23 cellular contexts compared by ENCODE assay signal in genomic region chr7:127793582-127793981, GRCh38.
A peak's percentile ranks its signal among the peaks of the same experiment; 100 is the strongest.
DNase-seq lines count a peak whose midpoint lies in the region; ATAC-seq and TF ChIP-seq lines count a peak whose summit lies in the region.
"Had no signal": no experiment of that assay in that cellular context is flagged by ENCODE, and none has a peak within 500 bp of the region (broad histone marks: within the 10 kb centered on the region; RNA-seq: fewer than 3 reads in every experiment).

No MANE protein-coding gene starts in this region.

- no peak overlapping the region for H3K4me3 ChIP-seq in dorsolateral prefrontal cortex
- H3K4me3 ChIP-seq: ascending aorta had no signal

- no peak for DNase-seq in dorsolateral prefrontal cortex
- no peak for DNase-seq in activated T-helper 1 cell treated with anti-CD3 and anti-CD28 coated beads, Interleukin-12 subunit alpha, Interleukin-12 subunit beta, Interleukin-2, Interleukin-4 antibody, amounts not matched to agents 30 ng/mL and 10 ng/mL and 1 ng/mL, durations not matched to agents 14 hours and 24 hours and 36 hours (ENCODE audit: low spot score)
- no peak for DNase-seq in stimulated activated CD4-positive, alpha-beta T cell treated with anti-CD3 and anti-CD28 coated beads, Interleukin-15, amount 100 ng/mL, for 24 hours
- DNase-seq: activated CD4-positive, alpha-beta T cell treated with anti-CD3 and anti-CD28 coated beads for 48 hours; activated T-cell treated with anti-CD3 and anti-CD28 coated beads, Interleukin-2, amount 50 U/mL, for 72 hours; AML-193; central memory CD4-positive, alpha-beta T cell; dermis blood vessel endothelial cell; DMS79; H9; NCI-H1092; NCI-H345; stimulated activated CD4-positive, alpha-beta T cell treated with anti-CD3 and anti-CD28 coated beads, Interleukin-2, amount 100 ng/mL, for 48 hours; stimulated activated naive CD8-positive, alpha-beta T cell treated with anti-CD3 and anti-CD28 coated beads, Interleukin-15, Interleukin-2, amounts not matched to agents 100 U/mL and 50 U/mL, for 24 hours had no signal

- TF ChIP-seq CTCF in dorsolateral prefrontal cortex (IDR thresholded peaks at IDR 0.05 in 54 of 56, conservative IDR thresholded peaks at IDR 0.05 in 2 of 56; ENCODE audit: low read depth in 1 of 56, partially characterized antibody in 56 of 56) = no peak

- intact Hi-C loops in dorsolateral prefrontal cortex (cut with DNase I) = loop anchor here (10.0 kb wide), 3 partner anchors 79 to 241 kb away; partner anchors contain the start of gene LRRC4 (in 1 of the 2)
- intact Hi-C loops in activated T-helper 1 cell treated with anti-CD3 and anti-CD28 coated beads, Interleukin-12 subunit alpha, Interleukin-12 subunit beta, Interleukin-2, Interleukin-4 antibody, amounts not matched to agents 30 ng/mL and 10 ng/mL and 1 ng/mL, durations not matched to agents 14 hours and 24 hours and 36 hours (cut with micrococcal nuclease) = loop anchor here (2.0 kb wide), 1 partner anchor 85 kb away; no protein-coding TSS in a partner anchor

- peaks cover 17% of the 10 kb centered on the region for H3K36me3 Mint-ChIP-seq in stimulated activated memory B cell treated with anti-CD40 and anti-IgM and Interleukin-4, amounts not matched to agents 10 μg/mL and 1 μg/mL and 100 μg/mL, for 72 hours
- peaks cover 3% of the 10 kb centered on the region for H3K36me3 Mint-ChIP-seq in activated T-helper 1 cell treated with anti-CD3 and anti-CD28 coated beads, Interleukin-12 subunit alpha, Interleukin-12 subunit beta, Interleukin-2, Interleukin-4 antibody, amounts not matched to agents 30 ng/mL and 10 ng/mL and 1 ng/mL, durations not matched to agents 14 hours and 24 hours and 36 hours (ENCODE audit: low read depth)

- H3K9me3 Mint-ChIP-seq in stimulated activated memory B cell treated with anti-CD40 and anti-IgM and Interleukin-4, amounts not matched to agents 10 μg/mL and 1 μg/mL and 100 μg/mL, for 72 hours = no peaks in the 10 kb centered on the region
- H3K9me3 Mint-ChIP-seq in activated T-helper 1 cell treated with anti-CD3 and anti-CD28 coated beads, Interleukin-12 subunit alpha, Interleukin-12 subunit beta, Interleukin-2, Interleukin-4 antibody, amounts not matched to agents 30 ng/mL and 10 ng/mL and 1 ng/mL, durations not matched to agents 14 hours and 24 hours and 36 hours = no peaks in the 10 kb centered on the region
- H3K9me3 Mint-ChIP-seq: activated naive CD4-positive, alpha-beta T cell treated with anti-CD3 and anti-CD28 coated beads, Interleukin-2, amount 50 U/mL, for 24 hours; activated T-cell treated with anti-CD3 and anti-CD28 coated beads, Interleukin-2, amount 50 U/mL, for 72 hours; H9; neural crest cell; T-cell had no signal

- peak overlapping the region in 31 of 59 donors; percentile 5 to 76 (median 54) for H3K27ac ChIP-seq in dorsolateral prefrontal cortex
- H3K27ac ChIP-seq: ascending aorta had no signal

- peak; percentile 62 for ATAC-seq in GM19397 (IDR thresholded peaks at IDR 0.05; ENCODE audit: unreplicated experiment)
- ATAC-seq in HG02981 (IDR thresholded peaks at IDR 0.05; ENCODE audit: unreplicated experiment) = peak; percentile 72
- peak; percentile 86 for ATAC-seq in stimulated activated memory B cell treated with anti-CD40 and anti-IgM and Interleukin-4, amounts not matched to agents 10 μg/mL and 1 μg/mL and 100 μg/mL, for 72 hours
- ATAC-seq in GM18861 (IDR thresholded peaks at IDR 0.05; ENCODE audit: unreplicated experiment) = no peak
- ATAC-seq: activated T-cell treated with anti-CD3 and anti-CD28 coated beads, Interleukin-2, amount 50 U/mL, for 72 hours; stimulated activated naive CD8-positive, alpha-beta T cell treated with anti-CD3 and anti-CD28 coated beads, Interleukin-15, Interleukin-2, amounts not matched to agents 100 U/mL and 50 U/mL, for 24 hours; T-cell had no signal

- no peak overlapping the region for H3K4me3 Mint-ChIP-seq in stimulated activated memory B cell treated with anti-CD40 and anti-IgM and Interleukin-4, amounts not matched to agents 10 μg/mL and 1 μg/mL and 100 μg/mL, for 72 hours
- no peak overlapping the region for H3K4me3 Mint-ChIP-seq in activated T-helper 1 cell treated with anti-CD3 and anti-CD28 coated beads, Interleukin-12 subunit alpha, Interleukin-12 subunit beta, Interleukin-2, Interleukin-4 antibody, amounts not matched to agents 30 ng/mL and 10 ng/mL and 1 ng/mL, durations not matched to agents 14 hours and 24 hours and 36 hours
- H3K4me3 Mint-ChIP-seq: activated naive CD4-positive, alpha-beta T cell treated with anti-CD3 and anti-CD28 coated beads, Interleukin-2, amount 50 U/mL, for 24 hours; activated T-cell treated with anti-CD3 and anti-CD28 coated beads, Interleukin-2, amount 50 U/mL, for 72 hours; H9; neural crest cell; T-cell had no signal

- H3K4me1 Mint-ChIP-seq in stimulated activated memory B cell treated with anti-CD40 and anti-IgM and Interleukin-4, amounts not matched to agents 10 μg/mL and 1 μg/mL and 100 μg/mL, for 72 hours = peaks cover 47% of the 10 kb centered on the region
- H3K4me1 Mint-ChIP-seq in activated T-helper 1 cell treated with anti-CD3 and anti-CD28 coated beads, Interleukin-12 subunit alpha, Interleukin-12 subunit beta, Interleukin-2, Interleukin-4 antibody, amounts not matched to agents 30 ng/mL and 10 ng/mL and 1 ng/mL, durations not matched to agents 14 hours and 24 hours and 36 hours (ENCODE audit: low read depth) = peaks cover 23% of the 10 kb centered on the region

- H3K27ac Mint-ChIP-seq in stimulated activated memory B cell treated with anti-CD40 and anti-IgM and Interleukin-4, amounts not matched to agents 10 μg/mL and 1 μg/mL and 100 μg/mL, for 72 hours = peak overlapping the region; percentile 2
- H3K27ac Mint-ChIP-seq in activated T-helper 1 cell treated with anti-CD3 and anti-CD28 coated beads, Interleukin-12 subunit alpha, Interleukin-12 subunit beta, Interleukin-2, Interleukin-4 antibody, amounts not matched to agents 30 ng/mL and 10 ng/mL and 1 ng/mL, durations not matched to agents 14 hours and 24 hours and 36 hours = no peak overlapping the region
- H3K27ac Mint-ChIP-seq: activated naive CD4-positive, alpha-beta T cell treated with anti-CD3 and anti-CD28 coated beads, Interleukin-2, amount 50 U/mL, for 24 hours; activated T-cell treated with anti-CD3 and anti-CD28 coated beads, Interleukin-2, amount 50 U/mL, for 72 hours; H9; progenitor cell of endocrine pancreas; T-cell had no signal

- H3K27me3 ChIP-seq in dorsolateral prefrontal cortex = no peaks in the 10 kb centered on the region
- H3K27me3 ChIP-seq: ascending aorta had no signal

- H3K27me3 Mint-ChIP-seq in stimulated activated memory B cell treated with anti-CD40 and anti-IgM and Interleukin-4, amounts not matched to agents 10 μg/mL and 1 μg/mL and 100 μg/mL, for 72 hours = no peaks in the 10 kb centered on the region
- no peaks in the 10 kb centered on the region for H3K27me3 Mint-ChIP-seq in activated T-helper 1 cell treated with anti-CD3 and anti-CD28 coated beads, Interleukin-12 subunit alpha, Interleukin-12 subunit beta, Interleukin-2, Interleukin-4 antibody, amounts not matched to agents 30 ng/mL and 10 ng/mL and 1 ng/mL, durations not matched to agents 14 hours and 24 hours and 36 hours (ENCODE audit: insufficient read depth)
- H3K27me3 Mint-ChIP-seq: activated naive CD4-positive, alpha-beta T cell treated with anti-CD3 and anti-CD28 coated beads, Interleukin-2, amount 50 U/mL, for 24 hours; progenitor cell of endocrine pancreas; T-cell had no signal
